In genomic region chr1:116164056-116164889, GRCh38 we compare ENCODE assay signal across 1 cellular context.
TF ChIP-seq lines count a peak whose summit lies in the region.

No MANE protein-coding gene starts in this region.

TF ChIP-seq in HepG2, 621 proteins besides CTCF, POLR2A, EP300 and RAD21:
- TF ChIP-seq, protein P1, sequence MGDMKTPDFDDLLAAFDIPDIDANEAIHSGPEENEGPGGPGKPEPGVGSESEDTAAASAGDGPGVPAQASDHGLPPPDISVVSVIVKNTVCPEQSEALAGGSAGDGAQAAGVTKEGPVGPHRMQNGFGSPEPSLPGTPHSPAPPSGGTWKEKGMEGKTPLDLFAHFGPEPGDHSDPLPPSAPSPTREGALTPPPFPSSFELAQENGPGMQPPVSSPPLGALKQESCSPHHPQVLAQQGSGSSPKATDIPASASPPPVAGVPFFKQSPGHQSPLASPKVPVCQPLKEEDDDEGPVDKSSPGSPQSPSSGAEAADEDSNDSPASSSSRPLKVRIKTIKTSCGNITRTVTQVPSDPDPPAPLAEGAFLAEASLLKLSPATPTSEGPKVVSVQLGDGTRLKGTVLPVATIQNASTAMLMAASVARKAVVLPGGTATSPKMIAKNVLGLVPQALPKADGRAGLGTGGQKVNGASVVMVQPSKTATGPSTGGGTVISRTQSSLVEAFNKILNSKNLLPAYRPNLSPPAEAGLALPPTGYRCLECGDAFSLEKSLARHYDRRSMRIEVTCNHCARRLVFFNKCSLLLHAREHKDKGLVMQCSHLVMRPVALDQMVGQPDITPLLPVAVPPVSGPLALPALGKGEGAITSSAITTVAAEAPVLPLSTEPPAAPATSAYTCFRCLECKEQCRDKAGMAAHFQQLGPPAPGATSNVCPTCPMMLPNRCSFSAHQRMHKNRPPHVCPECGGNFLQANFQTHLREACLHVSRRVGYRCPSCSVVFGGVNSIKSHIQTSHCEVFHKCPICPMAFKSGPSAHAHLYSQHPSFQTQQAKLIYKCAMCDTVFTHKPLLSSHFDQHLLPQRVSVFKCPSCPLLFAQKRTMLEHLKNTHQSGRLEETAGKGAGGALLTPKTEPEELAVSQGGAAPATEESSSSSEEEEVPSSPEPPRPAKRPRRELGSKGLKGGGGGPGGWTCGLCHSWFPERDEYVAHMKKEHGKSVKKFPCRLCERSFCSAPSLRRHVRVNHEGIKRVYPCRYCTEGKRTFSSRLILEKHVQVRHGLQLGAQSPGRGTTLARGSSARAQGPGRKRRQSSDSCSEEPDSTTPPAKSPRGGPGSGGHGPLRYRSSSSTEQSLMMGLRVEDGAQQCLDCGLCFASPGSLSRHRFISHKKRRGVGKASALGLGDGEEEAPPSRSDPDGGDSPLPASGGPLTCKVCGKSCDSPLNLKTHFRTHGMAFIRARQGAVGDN (CRISPR knock-in tag; IDR thresholded peaks at IDR 0.05) = peak; percentile 32
- TF ChIP-seq ELF3 (CRISPR knock-in tag; IDR thresholded peaks at IDR 0.05) = peak; percentile 52
- TF ChIP-seq HMG20A (CRISPR knock-in tag; IDR thresholded peaks at IDR 0.05; ENCODE audit: borderline replicate concordance) = no peak
TF ChIP-seq in HepG2: peak in this region for 2.
